In genomic region chr3:151107701-151108100, GRCh38 we compare ENCODE assay signal across 18 cellular contexts.
"Had no signal": no experiment of that assay in that cellular context is flagged by ENCODE, and none has a peak within 500 bp of the region (broad histone marks: within the 10 kb centered on the region; RNA-seq: fewer than 3 reads in every experiment).

No MANE protein-coding gene starts in this region.

- H3K4me1 ChIP-seq: foreskin keratinocyte, left ventricle myocardium inferior, stomach had no signal

- H3K27me3 ChIP-seq: stomach had no signal

- H3K4me3 ChIP-seq: left ventricle myocardium inferior, skin epidermis, stomach had no signal

- FAIRE-seq: kidney, urothelium cell line had no signal

- H3K36me3 ChIP-seq: left ventricle myocardium inferior, stomach had no signal

- H3K27ac Mint-ChIP-seq: activated CD8-positive, alpha-beta memory T cell treated with anti-CD3 and anti-CD28 coated beads, Interleukin-2, amount 10 ng/mL, durations not matched to agents 7 days and 5 days; activated naive CD4-positive, alpha-beta T cell treated with anti-CD3 and anti-CD28 coated beads, Interleukin-2, amount 50 U/mL, for 24 hours; activated T-cell treated with anti-CD3 and anti-CD28 coated beads, Interleukin-2, amount 50 U/mL, for 24 hours; brain; memory B cell; T-helper 2 cell treated with Interferon-gamma antibody and Interleukin-4, amounts not matched to agents 5 μg/mL and 100 μg/mL, for 36 hours had no signal

- H3K9me3 Mint-ChIP-seq: activated naive CD4-positive, alpha-beta T cell treated with anti-CD3 and anti-CD28 coated beads, Interleukin-2, amount 50 U/mL, for 24 hours; activated T-cell treated with anti-CD3 and anti-CD28 coated beads, Interleukin-2, amount 50 U/mL, for 24 hours; brain; central memory CD8-positive, alpha-beta T cell; memory B cell; T-helper 2 cell treated with Interferon-gamma antibody and Interleukin-4, amounts not matched to agents 5 μg/mL and 100 μg/mL, for 36 hours had no signal

- H3K9me3 ChIP-seq: left ventricle myocardium inferior, stomach had no signal

- H3K4me1 Mint-ChIP-seq: activated CD8-positive, alpha-beta memory T cell treated with anti-CD3 and anti-CD28 coated beads, Interleukin-2, amount 10 ng/mL, durations not matched to agents 7 days and 5 days; activated naive CD4-positive, alpha-beta T cell treated with anti-CD3 and anti-CD28 coated beads, Interleukin-2, amount 50 U/mL, for 24 hours; central memory CD8-positive, alpha-beta T cell; memory B cell had no signal

- H3K27ac ChIP-seq: foreskin keratinocyte, left ventricle myocardium inferior, skin epidermis, stomach had no signal

- H3K4me3 Mint-ChIP-seq: activated CD8-positive, alpha-beta memory T cell treated with anti-CD3 and anti-CD28 coated beads, Interleukin-2, amount 10 ng/mL, durations not matched to agents 7 days and 5 days; activated naive CD4-positive, alpha-beta T cell treated with anti-CD3 and anti-CD28 coated beads, Interleukin-2, amount 50 U/mL, for 24 hours; activated T-cell treated with anti-CD3 and anti-CD28 coated beads, Interleukin-2, amount 50 U/mL, for 24 hours; brain; central memory CD8-positive, alpha-beta T cell; memory B cell; T-helper 2 cell treated with Interferon-gamma antibody and Interleukin-4, amounts not matched to agents 5 μg/mL and 100 μg/mL, for 36 hours had no signal

- H3K27me3 Mint-ChIP-seq: brain had no signal

- H3K36me3 Mint-ChIP-seq: activated CD8-positive, alpha-beta memory T cell treated with anti-CD3 and anti-CD28 coated beads, Interleukin-2, amount 10 ng/mL, durations not matched to agents 7 days and 5 days; activated naive CD4-positive, alpha-beta T cell treated with anti-CD3 and anti-CD28 coated beads, Interleukin-2, amount 50 U/mL, for 24 hours; brain; memory B cell had no signal

- DNase-seq: activated CD4-positive, alpha-beta T cell treated with anti-CD3 and anti-CD28 coated beads, Interleukin-2, amount 50 U/mL, for 48 hours; activated CD8-positive, alpha-beta memory T cell treated with anti-CD3 and anti-CD28 coated beads, Interleukin-2, amount 10 ng/mL, durations not matched to agents 7 days and 5 days; activated effector memory CD4-positive, alpha-beta T cell treated with Interleukin-2 at 50 U/mL for 16 hours; activated T-cell treated with anti-CD3 and anti-CD28 coated beads, Interleukin-2, amount 50 U/mL, for 24 hours; cortex of kidney; head of caudate nucleus; kidney; left ventricle myocardium inferior; stimulated activated CD4-positive, alpha-beta T cell treated with anti-CD3 and anti-CD28 coated beads, Interleukin-4, amount 100 ng/mL, for 4 hours; stomach had no signal
